22 cellular contexts compared by ENCODE assay signal in genomic region chr20:582204-582603, GRCh38. TPM values are rescaled to one million over a fixed set of nuclear protein-coding genes. Genes with fewer than 3 reads are reported as not detected.
DNase-seq lines count a peak whose midpoint lies in the region; ATAC-seq and TF ChIP-seq lines count a peak whose summit lies in the region.
"Had no signal": no experiment of that assay in that cellular context is flagged by ENCODE, and none has a peak within 500 bp of the region (broad histone marks: within the 10 kb centered on the region; RNA-seq: fewer than 3 reads in every experiment).

No MANE protein-coding gene starts in this region.

- H3K9me2 ChIP-seq in OCI-LY7 (ENCODE audit: insufficient read depth, low read length) = no peaks in the 10 kb centered on the region

- H2BK20ac ChIP-seq in H9 (ENCODE audit: low read depth, low read length, poor library complexity, severe bottlenecking) = no peak overlapping the region

- H2BK120ac ChIP-seq in H9 (ENCODE audit: low read depth, low read length, poor library complexity, severe bottlenecking) = no peak overlapping the region

- H3K4me2 ChIP-seq in H9 (ENCODE audit: insufficient read depth, insufficient read length, low read length) (no peak overlapping the region), OCI-LY7 (ENCODE audit: low read length) (no peak overlapping the region; the same call in 1 of the 2 replicates)
- H3K4me2 ChIP-seq: BLaER1 had no signal

- CTCF ChIA-PET in Calu3 (lab: Charles Lee) = no interaction called here
- CTCF ChIA-PET in OCI-LY7 (lab: Charles Lee; ENCODE audit: unreplicated experiment) = no interaction called here

- no peaks in the 10 kb centered on the region for H3K9me3 Mint-ChIP-seq in Calu3 (ENCODE audit: low read depth, unreplicated experiment)
- H3K9me3 Mint-ChIP-seq in H9 = no peaks in the 10 kb centered on the region
- no peaks in the 10 kb centered on the region for H3K9me3 Mint-ChIP-seq in endothelial cell (ENCODE audit: unreplicated experiment)
- H3K9me3 Mint-ChIP-seq: CD4-positive, alpha-beta memory T cell had no signal

- TF ChIP-seq CTCF in Calu3 (IDR thresholded peaks at IDR 0.05; ENCODE audit: unreplicated experiment) (no peak), H9 (conservative IDR thresholded peaks at IDR 0.05) (no peak), OCI-LY7 (conservative IDR thresholded peaks at IDR 0.05; ENCODE audit: low read length) (no peak), endothelial cell (IDR thresholded peaks at IDR 0.05; ENCODE audit: unreplicated experiment) (no peak)

- H3T11ph ChIP-seq in H9 (ENCODE audit: low read length) = no peak overlapping the region

- H4K20me1 ChIP-seq in H9 (ENCODE audit: control insufficient read depth, insufficient read depth, insufficient read length) = no peaks in the 10 kb centered on the region
- H4K20me1 ChIP-seq in OCI-LY7 (ENCODE audit: insufficient read depth, low read length) = no peaks in the 10 kb centered on the region
- H4K20me1 ChIP-seq: BLaER1 had no signal

- no peak overlapping the region for H2BK12ac ChIP-seq in H9 (ENCODE audit: insufficient read length, low read depth, low read length)

- POLR2A ChIA-PET in OCI-LY7 (lab: Charles Lee) = interaction anchor here (0.7 kb wide), 1 partner anchor 83 kb away, joined by 5 read pairs; no protein-coding TSS in a partner anchor

- H3K4me3 ChIP-seq in OCI-LY7 (ENCODE audit: low read depth, low read length, poor library complexity, severe bottlenecking) = no peak overlapping the region
- H3K4me3 ChIP-seq: BLaER1, GM23248, MG63 had no signal

- no peak overlapping the region for H4K91ac ChIP-seq in H9 (ENCODE audit: insufficient read length, low read depth, low read length)

- no peaks in the 10 kb centered on the region for H3K23me2 ChIP-seq in H9 (ENCODE audit: insufficient read length, low read depth, low read length, poor library complexity, severe bottlenecking)

- H3K27ac ChIP-seq in H9 (ENCODE audit: insufficient read length, low read depth, low read length) = no peak overlapping the region
- H3K27ac ChIP-seq in OCI-LY7 (ENCODE audit: low read depth, low read length, poor library complexity, severe bottlenecking) = no peak overlapping the region
- H3K27ac ChIP-seq: BLaER1, GM23248 had no signal

- no peaks in the 10 kb centered on the region for H3K36me3 Mint-ChIP-seq in Calu3 (ENCODE audit: insufficient read depth, unreplicated experiment)
- H3K36me3 Mint-ChIP-seq in H9 (ENCODE audit: insufficient read depth in 1 of 3, low read depth in 3 of 3) = no peaks in the 10 kb centered on the region
- peaks cover 4% of the 10 kb centered on the region for H3K36me3 Mint-ChIP-seq in endothelial cell (ENCODE audit: low read depth, unreplicated experiment)
- H3K36me3 Mint-ChIP-seq: CD4-positive, alpha-beta memory T cell had no signal

- intact Hi-C loops in Calu3 (cut with micrococcal nuclease; ENCODE audit: unreplicated experiment) = no loop called here
- intact Hi-C loops in OCI-LY7 (cut with micrococcal nuclease; ENCODE audit: unreplicated experiment) = no loop called here

- H3K4ac ChIP-seq in H9 (ENCODE audit: low read depth, low read length) = no peak overlapping the region

- H3K56ac ChIP-seq in H9 (ENCODE audit: insufficient read length, low read depth, low read length) = no peak overlapping the region

- H3K4me1 Mint-ChIP-seq in Calu3 (ENCODE audit: low read depth, unreplicated experiment) (no peaks in the 10 kb centered on the region), H9 (peaks cover 5 to 8% of the 10 kb centered on the region in 2 experiments), endothelial cell (ENCODE audit: unreplicated experiment) (peaks cover 18% of the 10 kb centered on the region)
- H3K4me1 Mint-ChIP-seq: CD4-positive, alpha-beta memory T cell had no signal

- H3K4me3 Mint-ChIP-seq in Calu3 (ENCODE audit: low read depth, unreplicated experiment) (no peak overlapping the region), H9 (no peak overlapping the region), endothelial cell (ENCODE audit: unreplicated experiment) (no peak overlapping the region)
- H3K4me3 Mint-ChIP-seq: CD4-positive, alpha-beta memory T cell had no signal

- no peaks in the 10 kb centered on the region for H3K27me3 ChIP-seq in H9 (ENCODE audit: insufficient read depth, low read length)
- H3K27me3 ChIP-seq: BLaER1, MG63 had no signal

- peak overlapping the region; percentile 55 for H3K27ac Mint-ChIP-seq in Calu3 (ENCODE audit: unreplicated experiment)
- peak overlapping the region in 2 of 3 experiments; percentile 21 to 85; a peak in 3 of 7 replicates for H3K27ac Mint-ChIP-seq in H9
- peak overlapping the region; percentile 6 for H3K27ac Mint-ChIP-seq in endothelial cell (ENCODE audit: unreplicated experiment)
- H3K27ac Mint-ChIP-seq: CD4-positive, alpha-beta memory T cell had no signal

- no peak for DNase-seq in Calu3
- no peak for DNase-seq in H9
- no peak for DNase-seq in OCI-LY7 (ENCODE audit: low spot score)
- no peak for DNase-seq in endothelial cell (ENCODE audit: low spot score)
- DNase-seq in OCI-M2 (lab: John Stamatoyannopoulos, UW; ENCODE audit: unreplicated experiment) = no peak
- DNase-seq in NCI-H446 treated with DMSO at 0.1 percent for 48 hours (lab: John Stamatoyannopoulos, UW) = no peak
- DNase-seq: CD4-positive, alpha-beta memory T cell; GF-D8; GM23248; Karpas-422; MG63; NCI-H1105 treated with DMSO at 0.1 percent for 48 hours; NCI-H1694; NCI-H2081 treated with DMSO at 0.1 percent for 48 hours; NCI-H510A; NCI-H748 treated with DMSO at 0.1 percent for 48 hours; NK-92 treated with Interleukin-12 subunit alpha and Interleukin-12 subunit beta, amount 100 ng/mL, for 24 hours; SW 1271 had no signal

- no peak overlapping the region for H2BK5ac ChIP-seq in H9 (ENCODE audit: insufficient read length, low read length)

- H3K79me2 ChIP-seq in H9 (ENCODE audit: insufficient read depth, low read length) = no peaks in the 10 kb centered on the region
- no peaks in the 10 kb centered on the region for H3K79me2 ChIP-seq in OCI-LY7 (ENCODE audit: insufficient read depth, low read depth, low read length)

- H4K8ac ChIP-seq in H9 (replicated peaks; ENCODE audit: insufficient read length, low read depth, low read length) = no peak overlapping the region

- BruUV-seq in Calu3 (replicated peaks; lab: Mats Ljungman, UMichigan) = no TSS peak
- no TSS peak for BruUV-seq in OCI-LY7 (replicated peaks; lab: Mats Ljungman, UMichigan)

- no peaks in the 10 kb centered on the region for H3K79me1 ChIP-seq in H9 (ENCODE audit: insufficient read depth, low read depth, low read length, poor library complexity, severe bottlenecking)

- no peak overlapping the region for H3K18ac ChIP-seq in H9 (ENCODE audit: insufficient read length, low read depth, low read length)

- H3K9ac ChIP-seq in H9 (ENCODE audit: extremely low read depth, insufficient read length, low read length) = no peak overlapping the region
- H3K9ac ChIP-seq: BLaER1, GM23248 had no signal

- no peak overlapping the region for H2AK5ac ChIP-seq in H9 (ENCODE audit: insufficient read length, low read length)

- H2AFZ ChIP-seq in H9 (ENCODE audit: low read length) (no peak overlapping the region), OCI-LY7 (ENCODE audit: low read length) (peak overlapping the region; percentile 48; the same call in 1 of the 2 replicates)
- H2AFZ ChIP-seq: GM23248 had no signal

- no peaks in the 10 kb centered on the region for H3K36me3 ChIP-seq in OCI-LY7 (ENCODE audit: insufficient read depth, low read length)
- H3K36me3 ChIP-seq: BLaER1, MG63 had no signal

- no peak overlapping the region for H2BK15ac ChIP-seq in H9 (ENCODE audit: low read depth, low read length)

- no peak overlapping the region for H4K5ac ChIP-seq in H9 (ENCODE audit: insufficient read length, low read depth, low read length)

- H3K4me1 ChIP-seq in H9 (ENCODE audit: insufficient read depth, low read length) = no peaks in the 10 kb centered on the region; the same call in 1 of the 2 replicates
- peaks cover 16% of the 10 kb centered on the region for H3K4me1 ChIP-seq in OCI-LY7 (ENCODE audit: insufficient read depth, low read length, poor library complexity, severe bottlenecking)
- H3K4me1 ChIP-seq: BLaER1 had no signal

- H3K14ac ChIP-seq in H9 (ENCODE audit: insufficient read depth, low read length) = no peak overlapping the region

- H3K9me3 ChIP-seq in H9 (ENCODE audit: control insufficient read depth, low read depth, low read length) (no peaks in the 10 kb centered on the region), OCI-LY7 (ENCODE audit: low read length) (no peaks in the 10 kb centered on the region)
- H3K9me3 ChIP-seq: BLaER1, MG63 had no signal

- H3K27me3 Mint-ChIP-seq in Calu3 (ENCODE audit: unreplicated experiment) (no peaks in the 10 kb centered on the region), H9 (ENCODE audit: low read depth) (peaks cover 2% of the 10 kb centered on the region), endothelial cell (ENCODE audit: unreplicated experiment) (peaks cover 2% of the 10 kb centered on the region)

- no peak for ATAC-seq in HG03139 (IDR thresholded peaks at IDR 0.05; ENCODE audit: unreplicated experiment)
- ATAC-seq: Panc1 had no signal

- H3K23ac ChIP-seq in H9 (ENCODE audit: insufficient read length, low read depth, low read length) = no peak overlapping the region

- WGBS in H9 (ENCODE audit: extremely low coverage, insufficient read length, low lambda C conversion rate) = no CpG with 5 or more reads among the region's 5 CpGs

RNA-seq across cellular contexts. Expression of gene TCF15, which starts 27.9 kb away (rescaled TPM):
- not detected in 2 replicates for total RNA-seq in Calu3 (2022)
- total RNA-seq in H9 (2021) = 2.0 and 2.7 TPM in 2 replicates
- not detected in 2 replicates for total RNA-seq in OCI-LY7 (2014; rRNA removed; shearing (Covaris generic))
- total RNA-seq in OCI-LY7 (2022) = not detected in 2 replicates
- total RNA-seq in endothelial cell (ENCODE audit: unreplicated experiment) = 6.6 TPM
- total RNA-seq: CD4-positive, alpha-beta memory T cell; GM23248; SK-MEL-5 had no signal

RNA-seq across cellular contexts. Expression of gene CSNK2A1, which starts 38.6 kb away (rescaled TPM):
- total RNA-seq in Calu3 (2022) = 110 and 113 TPM in 2 replicates
- total RNA-seq in H9 (2021) = 225 and 229 TPM in 2 replicates
- total RNA-seq in OCI-LY7 (2014; rRNA removed; shearing (Covaris generic)) = 69.8 and 90.8 TPM in 2 replicates
- 164 and 174 TPM in 2 replicates for total RNA-seq in OCI-LY7 (2022)
- 128 TPM for total RNA-seq in endothelial cell (ENCODE audit: unreplicated experiment)
